ENCODE assay signal across 8 cellular contexts in the genomic region with DNA sequence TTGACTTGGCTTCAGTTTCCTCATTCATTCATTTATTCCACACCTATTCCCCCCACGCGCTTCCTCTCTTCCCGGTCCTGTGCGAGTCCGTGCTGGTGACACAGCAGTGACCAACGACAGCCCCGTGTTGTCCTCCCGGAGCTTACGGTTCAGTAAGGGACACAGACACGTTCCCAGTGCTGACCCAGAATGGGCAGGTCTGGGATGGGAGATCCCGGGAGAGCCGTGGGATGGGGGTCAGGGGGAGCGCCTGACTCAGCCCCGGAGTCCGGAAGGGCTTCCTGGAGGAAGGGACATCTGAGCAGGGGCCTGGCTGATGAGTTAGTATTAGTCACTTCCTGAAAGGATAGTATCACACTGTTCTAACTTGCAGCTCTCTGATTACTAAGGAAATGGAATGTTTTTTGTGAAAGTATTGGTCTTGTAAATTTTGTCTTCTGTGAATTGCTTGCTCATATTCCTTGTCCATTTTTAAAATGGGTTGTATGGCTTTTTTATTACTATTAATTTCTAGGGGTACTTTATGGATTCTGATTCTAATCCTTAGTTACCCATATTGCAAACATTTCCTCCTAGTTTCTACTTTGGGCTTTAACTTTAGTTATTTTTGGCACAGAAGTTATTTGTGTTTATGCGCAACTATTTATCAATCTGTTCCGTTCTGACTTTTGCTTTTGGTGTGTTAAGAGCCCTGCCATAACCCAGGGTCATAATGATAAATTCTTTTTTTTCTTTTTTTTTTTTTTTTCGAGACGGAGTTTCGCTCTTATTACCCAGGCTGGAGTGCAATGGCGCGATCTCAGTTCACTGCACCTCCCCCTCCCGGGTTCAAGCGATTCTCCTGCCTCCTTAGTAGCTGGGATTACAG. TPM values are rescaled to one million over a fixed set of nuclear protein-coding genes. Genes with fewer than 3 reads are reported as not detected.
DNase-seq lines count a peak whose midpoint lies in the region; ATAC-seq and TF ChIP-seq lines count a peak whose summit lies in the region.

No MANE protein-coding gene starts in this region.

- H3K4me1 ChIP-seq in lower lobe of right lung (peaks cover 49% of the 10 kb centered on the region), stomach smooth muscle (ENCODE audit: control insufficient read depth, insufficient read depth, low read length) (peaks cover 28% of the 10 kb centered on the region)

- peaks cover 5% of the 10 kb centered on the region for H3K27me3 Mint-ChIP-seq in T-helper 17 cell

- H3K9ac ChIP-seq in stomach smooth muscle (ENCODE audit: low read length in 2 of 2) = peak overlapping the region; percentile 83 to 84

- peak; percentile 73 for DNase-seq in NK-92 treated with Interleukin-12 subunit alpha and Interleukin-12 subunit beta, amount 100 ng/mL, for 24 hours (lab: John Stamatoyannopoulos, UW)
- DNase-seq in NK-92 (lab: John Stamatoyannopoulos, UW; ENCODE audit: unreplicated experiment) (no peak), HuH-7.5 (ENCODE audit: low spot score) (peak; percentile 70), T-helper 17 cell (peak in 1 of 3 donors; percentile 28), ecto neural progenitor cell (ENCODE audit: low spot score) (peak; percentile 62), lower lobe of right lung (peak; percentile 73), activated gamma-delta T cell (lab: John Stamatoyannopoulos, UW) (no peak)

- peaks cover 35% of the 10 kb centered on the region for H3K4me1 Mint-ChIP-seq in T-helper 17 cell

- H3K4me3 Mint-ChIP-seq in T-helper 17 cell = peak overlapping the region; percentile 98

- no peaks in the 10 kb centered on the region for H3K27me3 ChIP-seq in lower lobe of right lung (ENCODE audit: low read depth)
- H3K27me3 ChIP-seq in stomach smooth muscle (ENCODE audit: control insufficient read depth in 1 of 2, insufficient read depth in 2 of 2, low read length in 2 of 2) = no peaks in the 10 kb centered on the region

- H3K4me3 ChIP-seq in lower lobe of right lung (peak overlapping the region; percentile 65), stomach smooth muscle (ENCODE audit: low read length in 2 of 2) (peak overlapping the region; percentile 85 to 87)

- intact Hi-C loops in lower lobe of right lung (cut with DNase I) = no loop called here

- H3K36me3 ChIP-seq in lower lobe of right lung (peaks cover 17% of the 10 kb centered on the region), stomach smooth muscle (ENCODE audit: control insufficient read depth in 2 of 2, insufficient read depth in 2 of 2, low read length in 2 of 2) (peaks cover 8 to 10% of the 10 kb centered on the region in 2 donors)

- H3K9me3 ChIP-seq in T-helper 17 cell (ENCODE audit: control insufficient read depth, low read length, poor library complexity, severe bottlenecking) = no peaks in the 10 kb centered on the region
- no peaks in the 10 kb centered on the region for H3K9me3 ChIP-seq in lower lobe of right lung
- no peaks in the 10 kb centered on the region for H3K9me3 ChIP-seq in stomach smooth muscle (ENCODE audit: control insufficient read depth in 2 of 2, low read length in 2 of 2)

- H3K36me3 Mint-ChIP-seq in T-helper 17 cell (ENCODE audit: low read depth) = peaks cover 4% of the 10 kb centered on the region

- no peak for TF ChIP-seq CTCF in lower lobe of right lung (IDR thresholded peaks at IDR 0.05)

- H3K27ac ChIP-seq in lower lobe of right lung = peak overlapping the region; percentile 91
- H3K27ac ChIP-seq in stomach smooth muscle (ENCODE audit: low read length) = peak overlapping the region; percentile 82

- peak overlapping the region; percentile 92 for H3K27ac Mint-ChIP-seq in T-helper 17 cell

- no peak for ATAC-seq in T-helper 17 cell
- peak; percentile 61 to 70 for ATAC-seq in lower lobe of right lung

RNA-seq across cellular contexts. Expression of a gene that starts 0.7 kb away (rescaled TPM):
- total RNA-seq in T-helper 17 cell (10 to 100 TPM; 28.4 to 36.2 TPM), lower lobe of right lung (41.6 TPM)

RNA-seq across cellular contexts. Expression of a gene that starts 18.0 kb away (rescaled TPM):
- total RNA-seq in T-helper 17 cell (1 to 10 TPM in 1 of 2 donors, under 1 TPM in 1; 0.91 to 1.0 TPM), lower lobe of right lung (4.5 TPM)

RNA-seq across cellular contexts. Expression of a gene that starts 19.6 kb away (rescaled TPM):
- 1 to 10 TPM; 3.4 to 4.5 TPM for total RNA-seq in T-helper 17 cell
- 43.8 TPM for total RNA-seq in lower lobe of right lung

RNA-seq across cellular contexts. Expression of a gene that starts 43.4 kb away (rescaled TPM):
- 1,000 to 10,000 TPM in 1 of 2 donors, 100 to 1,000 TPM in 1; 967 to 2,209 TPM for total RNA-seq in T-helper 17 cell
- 18.0 TPM for total RNA-seq in lower lobe of right lung

RNA-seq across cellular contexts. Expression of a gene that starts 54.1 kb away (rescaled TPM):
- total RNA-seq in T-helper 17 cell = 10 to 100 TPM; 11.0 to 13.1 TPM
- 14.0 TPM for total RNA-seq in lower lobe of right lung

Comparison
In these comparisons a context has a peak if more than half of its experiments do, and no peak if none do; other contexts are left out.
1. DNase-seq: peak in NK-92 treated with Interleukin-12 subunit alpha and Interleukin-12 subunit beta, amount 100 ng/mL, for 24 hours (single experiment), HuH-7.5 (single experiment), ecto neural progenitor cell (single experiment) and lower lobe of right lung (single experiment); none in NK-92 (single experiment) and activated gamma-delta T cell (single experiment).